Comparison of ENCODE assay signal across 26 cellular contexts in genomic region chr13:96346846-96347367, GRCh38.
"Had no signal": no experiment of that assay in that cellular context is flagged by ENCODE, and none has a peak within 500 bp of the region (broad histone marks: within the 10 kb centered on the region; RNA-seq: fewer than 3 reads in every experiment).

No MANE protein-coding gene starts in this region.

- H3K9me3 ChIP-seq: stomach, suprapubic skin, testis, thoracic aorta, thyroid gland, tibial artery, tibial nerve, transverse colon, upper lobe of left lung, upper lobe of right lung, uterus, vagina had no signal

- H3K4me3 ChIP-seq: stomach, suprapubic skin, testis, thoracic aorta, thyroid gland, tibial artery, tibial nerve, transverse colon, upper lobe of left lung, upper lobe of right lung, uterus, vagina had no signal

- H3K4me1 ChIP-seq: stomach, suprapubic skin, testis, thyroid gland, tibial artery, tibial nerve, transverse colon, upper lobe of left lung, upper lobe of right lung, uterus, vagina had no signal

- DNase-seq: stimulated activated CD4-positive, alpha-beta T cell treated with anti-CD3 and anti-CD28 coated beads, Interleukin-2, amount 100 ng/mL, for 48 hours; stimulated activated CD4-positive, alpha-beta T cell treated with anti-CD3 and anti-CD28 coated beads, Interleukin-4, amount 100 ng/mL, for 1 hour; stimulated activated CD4-positive, alpha-beta T cell treated with anti-CD3 and anti-CD28 coated beads, Interleukin-4, amount 100 ng/mL, for 24 hours; stimulated activated CD4-positive, alpha-beta T cell treated with anti-CD3 and anti-CD28 coated beads, Interleukin-4, amount 100 ng/mL, for 4 hours; stimulated activated CD8-positive, alpha-beta memory T cell treated with anti-CD3 and anti-CD28 coated beads, Interleukin-4, amount 100 ng/mL, for 48 hours; stimulated activated naive B cell treated with anti-CD40 and anti-IgM and Interleukin-4, amounts not matched to agents 10 μg/mL and 1 μg/mL and 100 μg/mL, for 72 hours; stimulated activated naive CD4-positive, alpha-beta T cell; stimulated activated naive CD4-positive, alpha-beta T cell treated with Interleukin-2 at 50 U/mL for 16 hours; stimulated activated naive CD8-positive, alpha-beta T cell treated with anti-CD3 and anti-CD28 coated beads, Interleukin-15, amount 100 ng/mL, for 72 hours; stimulated activated naive CD8-positive, alpha-beta T cell treated with anti-CD3 and anti-CD28 coated beads, Interleukin-15, Interleukin-2, amounts not matched to agents 100 U/mL and 50 U/mL, for 24 hours; stomach; substantia nigra; testis; thyroid gland; tibial artery; transverse colon; trophoblast cell; upper lobe of right lung; uterus had no signal

- H3K36me3 ChIP-seq: stomach, suprapubic skin, thoracic aorta, thyroid gland, tibial artery, tibial nerve, transverse colon, upper lobe of left lung, upper lobe of right lung, uterus, vagina had no signal

- H3K27ac ChIP-seq: stomach, suprapubic skin, testis, thoracic aorta, thyroid gland, tibial artery, tibial nerve, transverse colon, upper lobe of left lung, upper lobe of right lung, uterus, vagina had no signal

- H3K27me3 ChIP-seq: stomach, suprapubic skin, testis, thyroid gland, tibial artery, tibial nerve, transverse colon, upper lobe of left lung, upper lobe of right lung, uterus, vagina had no signal

- ATAC-seq: stimulated activated effector memory CD8-positive, alpha-beta T cell treated with anti-CD3 and anti-CD28 coated beads, Interleukin-12 subunit alpha, Interleukin-12 subunit beta, amount 100 ng/mL, for 72 hours; stimulated activated memory B cell treated with anti-CD40 and anti-IgM and Interleukin-4, amounts not matched to agents 10 μg/mL and 1 μg/mL and 100 μg/mL, for 72 hours; stimulated activated naive B cell treated with anti-CD40 and anti-IgM and Interleukin-4, amounts not matched to agents 10 μg/mL and 1 μg/mL and 100 μg/mL, for 72 hours; stimulated activated naive CD8-positive, alpha-beta T cell treated with anti-CD3 and anti-CD28 coated beads, Interleukin-15, amount 100 ng/mL, for 72 hours; stimulated activated naive CD8-positive, alpha-beta T cell treated with anti-CD3 and anti-CD28 coated beads, Interleukin-15, Interleukin-2, amounts not matched to agents 100 U/mL and 50 U/mL, for 24 hours; upper lobe of right lung had no signal
